34 cellular contexts compared by ENCODE assay signal in genomic region chr14:72303930-72304329, GRCh38.
"Had no signal": no experiment of that assay in that cellular context is flagged by ENCODE, and none has a peak within 500 bp of the region (broad histone marks: within the 10 kb centered on the region; RNA-seq: fewer than 3 reads in every experiment).

No MANE protein-coding gene starts in this region.

- H2AFZ ChIP-seq: PC-9 had no signal

- FAIRE-seq: astrocyte, RCC 7860 had no signal

- H3K4me3 ChIP-seq: body of pancreas, breast epithelium, PC-9 had no signal

- H3K4me1 ChIP-seq: body of pancreas, breast epithelium had no signal

- H3K27ac ChIP-seq: body of pancreas, breast epithelium, PC-9, RWPE1, WERI-Rb-1 had no signal

- ATAC-seq: body of pancreas, Right ventricle myocardium inferior, SK-N-SH treated with all-trans-retinoic acid at 6 μM for 48 hours had no signal

- H3K4me2 ChIP-seq: PC-9 had no signal

- DNase-seq: activated CD4-positive, alpha-beta memory T cell treated with anti-CD3 and anti-CD28 coated beads, Interleukin-2, amount 10 ng/mL, durations not matched to agents 7 days and 5 days; activated CD4-positive, alpha-beta T cell treated with anti-CD3 and anti-CD28 coated beads for 1 hour; activated CD4-positive, alpha-beta T cell treated with anti-CD3 and anti-CD28 coated beads for 48 hours; activated CD4-positive, CD25-positive, alpha-beta regulatory T cell; activated gamma-delta T cell; activated naive CD4-positive, alpha-beta T cell treated with Interleukin-2 at 50 U/mL for 16 hours; activated naive CD8-positive, alpha-beta T cell treated with anti-CD3 and anti-CD28 coated beads, Interleukin-2, amount 10 ng/mL, durations not matched to agents 7 days and 5 days; activated T-cell treated with anti-CD3 and anti-CD28 coated beads, Interleukin-2, amount 50 U/mL, for 24 hours; body of pancreas; Karpas-422; KBM-7; MM.1S; MV-4-11; NCI-H1092 treated with DMSO at 0.1 percent for 48 hours; NCI-H1417 treated with DMSO at 0.1 percent for 48 hours; NCI-H1930; NCI-H2081 treated with DMSO at 0.1 percent for 48 hours; NCI-H226; NCI-H446 treated with DMSO at 0.1 percent for 48 hours; NCI-H524; NCI-H69; NCI-H82; PC-9; SIG-M5; T-helper 1 cell; T-helper 2 cell; T-helper 9 cell; WERI-Rb-1 had no signal

- H3K27me3 ChIP-seq: body of pancreas, breast epithelium had no signal

- H3K36me3 ChIP-seq: breast epithelium, WERI-Rb-1 had no signal
